ENCODE assay signal across 36 cellular contexts in genomic region chr1:101331794-101332193, GRCh38.
"Had no signal": no experiment of that assay in that cellular context is flagged by ENCODE, and none has a peak within 500 bp of the region (broad histone marks: within the 10 kb centered on the region; RNA-seq: fewer than 3 reads in every experiment).

No MANE protein-coding gene starts in this region.

- H3K4me3 ChIP-seq: adrenal gland, PC-9 had no signal

- H3K36me3 ChIP-seq: adrenal gland had no signal

- H3K4me1 ChIP-seq: adrenal gland had no signal

- H3K4me3 Mint-ChIP-seq: activated CD4-positive, alpha-beta T cell treated with anti-CD3 and anti-CD28 coated beads for 36 hours; activated CD4-positive, alpha-beta T cell treated with anti-CD3 and anti-CD28 coated beads, Interleukin-2, amount 10 ng/mL, durations not matched to agents 7 days and 5 days; activated CD8-positive, alpha-beta T cell treated with anti-CD3 and anti-CD28 coated beads, Interleukin-2, amount 10 ng/mL, durations not matched to agents 7 days and 5 days; activated naive CD4-positive, alpha-beta T cell treated with anti-CD3 and anti-CD28 coated beads for 36 hours; activated T-cell treated with anti-CD3 and anti-CD28 coated beads, Interleukin-2, amount 50 U/mL, for 24 hours; brain; WTC11 had no signal

- H3K4me1 Mint-ChIP-seq: activated CD4-positive, alpha-beta T cell treated with anti-CD3 and anti-CD28 coated beads for 36 hours; WTC11 had no signal

- ATAC-seq: activated CD4-positive, alpha-beta T cell treated with anti-CD3 and anti-CD28 coated beads for 36 hours; activated CD4-positive, CD25-positive, alpha-beta regulatory T cell treated with anti-CD3 and anti-CD28 coated beads, Interleukin-2, amount 50 U/mL, for 24 hours; activated CD8-positive, alpha-beta T cell treated with anti-CD3 and anti-CD28 coated beads, Interleukin-2, amount 10 ng/mL, durations not matched to agents 7 days and 5 days; activated naive CD4-positive, alpha-beta T cell treated with anti-CD3 and anti-CD28 coated beads, Interleukin-2, amount 50 U/mL, for 72 hours; Right ventricle myocardium inferior; SK-N-SH treated with all-trans-retinoic acid at 6 μM for 48 hours; WTC11 had no signal

- DNase-seq: activated CD4-positive, alpha-beta T cell treated with anti-CD3 and anti-CD28 coated beads for 36 hours; activated CD4-positive, alpha-beta T cell treated with anti-CD3 and anti-CD28 coated beads, Interleukin-2, amount 10 ng/mL, durations not matched to agents 7 days and 5 days; activated CD4-positive, alpha-beta T cell treated with anti-CD3 and anti-CD28 coated beads, Interleukin-2, amount 50 U/mL, for 48 hours; activated CD8-positive, alpha-beta T cell treated with anti-CD3 and anti-CD28 coated beads, Interleukin-2, amount 10 ng/mL, durations not matched to agents 7 days and 5 days; activated gamma-delta T cell treated with Interleukin-2 at 50 U/mL for 16 hours; activated naive CD4-positive, alpha-beta T cell treated with anti-CD3 and anti-CD28 coated beads for 36 hours; activated T-cell treated with anti-CD3 and anti-CD28 coated beads, Interleukin-2, amount 50 U/mL, for 24 hours; adrenal gland; anterior cingulate cortex; caudate nucleus; NCI-H1092 treated with DMSO at 0.1 percent for 48 hours; NCI-H1417; NCI-H146; NCI-H187; NCI-H2029 treated with DMSO at 0.1 percent for 48 hours; NCI-H2107; NCI-H2171; NCI-H510A; NCI-H526; NCI-H748 treated with DMSO at 0.1 percent for 48 hours; NK-92 treated with Interleukin-12 subunit alpha and Interleukin-12 subunit beta, amount 100 ng/mL, for 24 hours; PC-9; SIG-M5; SW 1271; T-helper 1 cell; T-helper 2 cell; T-helper 9 cell had no signal

- H3K27me3 ChIP-seq: adrenal gland had no signal

- H3K27me3 Mint-ChIP-seq: activated CD4-positive, alpha-beta T cell treated with anti-CD3 and anti-CD28 coated beads for 36 hours; activated T-cell treated with anti-CD3 and anti-CD28 coated beads, Interleukin-2, amount 50 U/mL, for 24 hours had no signal

- H3K9me3 Mint-ChIP-seq: activated naive CD4-positive, alpha-beta T cell treated with anti-CD3 and anti-CD28 coated beads for 36 hours; brain had no signal

- H3K27ac Mint-ChIP-seq: activated CD4-positive, alpha-beta T cell treated with anti-CD3 and anti-CD28 coated beads for 36 hours; activated CD4-positive, alpha-beta T cell treated with anti-CD3 and anti-CD28 coated beads, Interleukin-2, amount 10 ng/mL, durations not matched to agents 7 days and 5 days; activated CD8-positive, alpha-beta T cell treated with anti-CD3 and anti-CD28 coated beads, Interleukin-2, amount 10 ng/mL, durations not matched to agents 7 days and 5 days; activated naive CD4-positive, alpha-beta T cell treated with anti-CD3 and anti-CD28 coated beads for 36 hours; activated T-cell treated with anti-CD3 and anti-CD28 coated beads, Interleukin-2, amount 50 U/mL, for 24 hours; activated T-helper 2 cell treated with anti-CD3 and anti-CD28 coated beads, Interferon-gamma antibody, Interleukin-2, Interleukin-4, amounts not matched to agents 10 μg/mL and 5 μg/mL and 100 μg/mL, durations not matched to agents 14 hours and 24 hours and 36 hours; brain; WTC11 had no signal

- H3K9me3 ChIP-seq: adrenal gland had no signal

- H3K36me3 Mint-ChIP-seq: activated naive CD4-positive, alpha-beta T cell treated with anti-CD3 and anti-CD28 coated beads, Interleukin-2, amount 50 U/mL, for 72 hours; brain; WTC11 had no signal

- H3K27ac ChIP-seq: adrenal gland, KMS-11, PC-9, RWPE1 had no signal
